ENCODE assay signal across 25 cellular contexts in genomic region chr4:1504786-1505500, GRCh38.
DNase-seq lines count a peak whose midpoint lies in the region; ATAC-seq, FAIRE-seq and TF ChIP-seq lines count a peak whose summit lies in the region.
"Had no signal": no experiment of that assay in that cellular context is flagged by ENCODE, and none has a peak within 500 bp of the region (broad histone marks: within the 10 kb centered on the region; RNA-seq: fewer than 3 reads in every experiment).

No MANE protein-coding gene starts in this region.

- in situ Hi-C loops in HAP-1 (cut with MboI; ENCODE audit: low sequenced_read_pairs): no loop called here

- H2BK20ac ChIP-seq in H1 (ENCODE audit: low read length): no peak overlapping the region

- no peak overlapping the region for H2BK15ac ChIP-seq in H1 (ENCODE audit: low read length)

- H3K27ac ChIP-seq in H1 (ENCODE audit: low read depth, low read length): no peak overlapping the region
- H3K27ac ChIP-seq in osteoblast (ENCODE audit: low read depth, low read length): no peak overlapping the region
- no peak overlapping the region for H3K27ac ChIP-seq in substantia nigra (ENCODE audit: low read depth, low read length, poor library complexity, severe bottlenecking)
- H3K27ac ChIP-seq: heart right ventricle, prostate gland, VCaP had no signal

- H4K8ac ChIP-seq in H1 (ENCODE audit: extremely low read depth, insufficient read depth, low read length): no peak overlapping the region

- H4K20me1 ChIP-seq in H1 (replicated peaks in 1 of 2; ENCODE audit: control insufficient read depth in 1 of 2, insufficient read depth in 2 of 2, low read length in 2 of 2): no peaks in the 10 kb centered on the region
- H4K20me1 ChIP-seq in osteoblast (ENCODE audit: insufficient read depth, low read length): no peaks in the 10 kb centered on the region

- CTCF ChIA-PET in H1 (lab: Charles Lee; ENCODE audit: partially characterized antibody): interaction anchor here (0.8 to 1.3 kb wide), 3 partner anchors 8 to 125 kb away, joined by 3 to 6 read pairs (median 3); no protein-coding TSS in a partner anchor

- H2BK120ac ChIP-seq in H1 (replicated peaks; ENCODE audit: low read depth, low read length): peak overlapping the region; percentile 33

- no peaks in the 10 kb centered on the region for H3K4me1 Mint-ChIP-seq in natural killer cell treated with Interleukin-12 subunit alpha and Interleukin-12 subunit beta and Interleukin-15 and Interleukin-18, amount 100 ng/mL, for 72 hours (ENCODE audit: low read depth in 2 of 2)
- H3K4me1 Mint-ChIP-seq in natural killer cell: no peaks in the 10 kb centered on the region
- H3K4me1 Mint-ChIP-seq: activated T-helper 17 cell treated with anti-CD3 and anti-CD28 coated beads, Interleukin-2, amount 50 U/mL, for 72 hours; central memory CD8-positive, alpha-beta T cell had no signal

- no peak overlapping the region for H3K4me3 Mint-ChIP-seq in natural killer cell treated with Interleukin-12 subunit alpha and Interleukin-12 subunit beta and Interleukin-15 and Interleukin-18, amount 100 ng/mL, for 72 hours
- no peak overlapping the region for H3K4me3 Mint-ChIP-seq in natural killer cell
- H3K4me3 Mint-ChIP-seq: activated naive CD8-positive, alpha-beta T cell; activated T-helper 17 cell treated with anti-CD3 and anti-CD28 coated beads, Interleukin-2, amount 50 U/mL, for 72 hours; central memory CD8-positive, alpha-beta T cell; nephron progenitor cell had no signal

- H2AFZ ChIP-seq in H1 (ENCODE audit: low read length) (no peak overlapping the region), osteoblast (ENCODE audit: low read length) (no peak overlapping the region)

- no peaks in the 10 kb centered on the region for H3K79me1 ChIP-seq in H1 (ENCODE audit: low read depth, low read length)

- no peaks in the 10 kb centered on the region for H3K9me3 Mint-ChIP-seq in natural killer cell treated with Interleukin-12 subunit alpha and Interleukin-12 subunit beta and Interleukin-15 and Interleukin-18, amount 100 ng/mL, for 72 hours
- no peaks in the 10 kb centered on the region for H3K9me3 Mint-ChIP-seq in natural killer cell
- H3K9me3 Mint-ChIP-seq: activated T-helper 17 cell treated with anti-CD3 and anti-CD28 coated beads, Interleukin-2, amount 50 U/mL, for 72 hours; central memory CD8-positive, alpha-beta T cell had no signal

- H3K79me2 ChIP-seq in H1 (ENCODE audit: control insufficient read depth in 1 of 2, insufficient read depth in 2 of 2, low read length in 2 of 2) (no peaks in the 10 kb centered on the region), osteoblast (ENCODE audit: insufficient read depth, low read length) (no peaks in the 10 kb centered on the region)

- intact Hi-C loops in natural killer cell (cut with micrococcal nuclease): no loop called here

- peaks cover 3 to 13% of the 10 kb centered on the region in 2 donors for H3K27me3 Mint-ChIP-seq in natural killer cell treated with Interleukin-12 subunit alpha and Interleukin-12 subunit beta and Interleukin-15 and Interleukin-18, amount 100 ng/mL, for 72 hours
- peaks cover 0 to 2% of the 10 kb centered on the region in 2 donors for H3K27me3 Mint-ChIP-seq in natural killer cell (ENCODE audit: low read depth in 2 of 2)

- H3K4me1 ChIP-seq in H1 (replicated peaks in 1 of 4; ENCODE audit: control insufficient read depth in 3 of 4, insufficient read depth in 4 of 4, low read length in 3 of 4) (peaks cover 0 to 6% (median 4%) of the 10 kb centered on the region in 4 experiments; a peak in 3 of 7 replicates), osteoblast (ENCODE audit: insufficient read depth, low read length) (no peaks in the 10 kb centered on the region), HAP-1 (no peaks in the 10 kb centered on the region)
- H3K4me1 ChIP-seq: prostate gland had no signal

- no peaks in the 10 kb centered on the region for H3K36me3 Mint-ChIP-seq in natural killer cell treated with Interleukin-12 subunit alpha and Interleukin-12 subunit beta and Interleukin-15 and Interleukin-18, amount 100 ng/mL, for 72 hours
- no peaks in the 10 kb centered on the region for H3K36me3 Mint-ChIP-seq in natural killer cell
- H3K36me3 Mint-ChIP-seq: activated naive CD8-positive, alpha-beta T cell had no signal

- no peak overlapping the region for H4K91ac ChIP-seq in H1 (replicated peaks; ENCODE audit: insufficient read length, low read length)

- H3K27me3 ChIP-seq in H1 (replicated peaks in 1 of 4; ENCODE audit: control insufficient read depth in 3 of 4, extremely low read depth in 1 of 4, insufficient read depth in 3 of 4, low read length in 3 of 4): no peaks in the 10 kb centered on the region; a peak in 1 of 7 replicates
- H3K27me3 ChIP-seq in osteoblast (ENCODE audit: insufficient read depth, low read length): peaks cover 4% of the 10 kb centered on the region
- no peaks in the 10 kb centered on the region for H3K27me3 ChIP-seq in HAP-1 (ENCODE audit: low read depth)

- 82% methylated on average over 12 of the region's 12 CpGs; no CpG with 5 or more reads in 1 of the 2 experiments for WGBS in H1 (ENCODE audit: extremely low coverage in 1 of 2, insufficient coverage in 1 of 2, insufficient read length in 1 of 2, insufficient replicate concordance in 2 of 2, low coverage in 1 of 2, low lambda C conversion rate in 2 of 2, missing lambda C conversion rate in 1 of 2), 2 experiments

- TF ChIP-seq CTCF in natural killer cell (IDR thresholded peaks at IDR 0.05): no peak
- TF ChIP-seq CTCF in H1 (IDR thresholded peaks at IDR 0.05; ENCODE audit: control extremely low read depth in 1 of 3, insufficient read depth in 1 of 3, low read depth in 1 of 3, low read length in 3 of 3): no peak
- no peak for TF ChIP-seq CTCF in osteoblast (IDR thresholded peaks at IDR 0.05; ENCODE audit: extremely low read depth, low read depth, low read length)

- H3K9ac ChIP-seq in H1 (replicated peaks in 1 of 4; ENCODE audit: extremely low read depth in 1 of 4, low read depth in 3 of 4, low read length in 3 of 4): no peak overlapping the region

- TF ChIP-seq POLR2A in H1 (IDR thresholded peaks at IDR 0.05; ENCODE audit: control extremely low read depth in 1 of 2, low read depth in 2 of 2, low read length in 2 of 2): no peak

- no peaks in the 10 kb centered on the region for H3K9me3 ChIP-seq in H1 (ENCODE audit: insufficient read depth in 2 of 2, low read depth in 1 of 2, low read length in 1 of 2)
- H3K9me3 ChIP-seq in osteoblast (ENCODE audit: low read depth, low read length): no peaks in the 10 kb centered on the region
- H3K9me3 ChIP-seq in HAP-1: no peaks in the 10 kb centered on the region
- H3K9me3 ChIP-seq: heart right ventricle, prostate gland had no signal

- no peak overlapping the region for H3K56ac ChIP-seq in H1 (replicated peaks; ENCODE audit: insufficient read length, low read depth, low read length)

- H3K27ac Mint-ChIP-seq in natural killer cell treated with Interleukin-12 subunit alpha and Interleukin-12 subunit beta and Interleukin-15 and Interleukin-18, amount 100 ng/mL, for 72 hours: no peak overlapping the region
- H3K27ac Mint-ChIP-seq in natural killer cell: no peak overlapping the region
- H3K27ac Mint-ChIP-seq: activated naive CD8-positive, alpha-beta T cell; activated T-helper 17 cell treated with anti-CD3 and anti-CD28 coated beads, Interleukin-2, amount 50 U/mL, for 72 hours; nephron progenitor cell had no signal

- no peak overlapping the region for H2BK12ac ChIP-seq in H1 (ENCODE audit: low read depth, low read length)

- H2AK5ac ChIP-seq in H1 (ENCODE audit: low read depth, low read length): no peak overlapping the region

- no peak overlapping the region for H4K5ac ChIP-seq in H1 (ENCODE audit: insufficient read length, low read depth, low read length)

- no peak for TF ChIP-seq RAD21 in H1 (IDR thresholded peaks at IDR 0.05 in 1 of 2, conservative IDR thresholded peaks at IDR 0.05 in 1 of 2; ENCODE audit: low read depth in 2 of 2, low read length in 2 of 2)

- H3K23me2 ChIP-seq in H1 (ENCODE audit: low read depth, low read length): no peaks in the 10 kb centered on the region

- no peak overlapping the region for H2BK5ac ChIP-seq in H1 (ENCODE audit: low read depth, low read length)

- H3K36me3 ChIP-seq in H1 (ENCODE audit: control insufficient read depth in 2 of 4, insufficient read depth in 4 of 4, low read length in 3 of 4): no peaks in the 10 kb centered on the region
- H3K36me3 ChIP-seq in osteoblast (ENCODE audit: insufficient read depth, low read length): no peaks in the 10 kb centered on the region
- H3K36me3 ChIP-seq in HAP-1 (replicated peaks): no peaks in the 10 kb centered on the region
- H3K36me3 ChIP-seq: heart right ventricle, prostate gland had no signal

- no peak overlapping the region for H3K4me2 ChIP-seq in H1 (ENCODE audit: insufficient read depth in 1 of 2, low read depth in 2 of 2, low read length in 2 of 2)
- H3K4me2 ChIP-seq in osteoblast (ENCODE audit: insufficient read depth, low read length): no peak overlapping the region

- TF ChIP-seq EP300 in H1 (IDR thresholded peaks at IDR 0.05; ENCODE audit: borderline replicate concordance in 1 of 2, low read depth in 2 of 2, low read length in 2 of 2): no peak

- no peak for FAIRE-seq in H1 (lab: Jason Lieb, UNC)
- FAIRE-seq: GM12878 had no signal

- no peak overlapping the region for H3K23ac ChIP-seq in H1 (ENCODE audit: insufficient read length)

- DNase-seq in natural killer cell treated with Interleukin-12 subunit alpha and Interleukin-12 subunit beta and Interleukin-15 and Interleukin-18, amount 100 ng/mL, for 72 hours (ENCODE audit: low spot score): peak; percentile 41
- DNase-seq in natural killer cell (no peak), H1 (ENCODE audit: low read depth in 1 of 2, low spot score in 2 of 2) (no peak), osteoblast (ENCODE audit: insufficient read length, low spot score, missing footprints) (peak; percentile 90), GM03348 (ENCODE audit: low spot score) (no peak), substantia nigra (lab: John Stamatoyannopoulos, UW) (no peak), AML-193 (lab: John Stamatoyannopoulos, UW) (no peak), HAP-1 (ENCODE audit: low spot score in 2 of 2) (no peak)
- DNase-seq: C1 segment of cervical spinal cord, Calu3, HCEC 1CT, heart right ventricle, Karpas-422, left cardiac atrium, NCI-H1092, NCI-H187 treated with DMSO at 0.1 percent for 48 hours, NCI-H2227 treated with DMSO at 0.1 percent for 48 hours, NCI-H748 treated with DMSO at 0.1 percent for 48 hours, nephron progenitor cell had no signal

- H3K4ac ChIP-seq in H1 (replicated peaks; ENCODE audit: insufficient read length, low read depth, low read length): no peak overlapping the region

- no peak for ATAC-seq in natural killer cell treated with Interleukin-12 subunit alpha and Interleukin-12 subunit beta and Interleukin-15 and Interleukin-18, amount 100 ng/mL, for 72 hours
- no peak for ATAC-seq in natural killer cell
- ATAC-seq: activated T-helper 17 cell treated with anti-CD3 and anti-CD28 coated beads, Interleukin-2, amount 50 U/mL, for 72 hours; GM12878; heart right ventricle; left cardiac atrium had no signal

- H3K18ac ChIP-seq in H1 (ENCODE audit: extremely low read depth, low read length): no peak overlapping the region

- POLR2A ChIA-PET in H1 (lab: Charles Lee; ENCODE audit: partially characterized antibody): no interaction called here

- no peak overlapping the region for H3K14ac ChIP-seq in H1 (ENCODE audit: insufficient read length)

- H3K4me3 ChIP-seq in H1 (ENCODE audit: extremely low read depth in 1 of 4, insufficient read depth in 2 of 4, low read depth in 3 of 4, low read length in 4 of 4): no peak overlapping the region
- no peak overlapping the region for H3K4me3 ChIP-seq in osteoblast (ENCODE audit: insufficient read depth, low read length)
- H3K4me3 ChIP-seq in HAP-1: no peak overlapping the region
- H3K4me3 ChIP-seq: GM12878, heart right ventricle, prostate gland had no signal

Comparison
In these comparisons a context has a peak if more than half of its experiments do, and no peak if none do; other contexts are left out.
1. DNase-seq: peak in natural killer cell treated with Interleukin-12 subunit alpha and Interleukin-12 subunit beta and Interleukin-15 and Interleukin-18, amount 100 ng/mL, for 72 hours (single experiment) and osteoblast (single experiment); none in natural killer cell (single experiment), H1 (0 of 2), GM03348 (single experiment), substantia nigra (0 of 49), AML-193 (0 of 2) and HAP-1 (0 of 2).